In the genomic region with DNA sequence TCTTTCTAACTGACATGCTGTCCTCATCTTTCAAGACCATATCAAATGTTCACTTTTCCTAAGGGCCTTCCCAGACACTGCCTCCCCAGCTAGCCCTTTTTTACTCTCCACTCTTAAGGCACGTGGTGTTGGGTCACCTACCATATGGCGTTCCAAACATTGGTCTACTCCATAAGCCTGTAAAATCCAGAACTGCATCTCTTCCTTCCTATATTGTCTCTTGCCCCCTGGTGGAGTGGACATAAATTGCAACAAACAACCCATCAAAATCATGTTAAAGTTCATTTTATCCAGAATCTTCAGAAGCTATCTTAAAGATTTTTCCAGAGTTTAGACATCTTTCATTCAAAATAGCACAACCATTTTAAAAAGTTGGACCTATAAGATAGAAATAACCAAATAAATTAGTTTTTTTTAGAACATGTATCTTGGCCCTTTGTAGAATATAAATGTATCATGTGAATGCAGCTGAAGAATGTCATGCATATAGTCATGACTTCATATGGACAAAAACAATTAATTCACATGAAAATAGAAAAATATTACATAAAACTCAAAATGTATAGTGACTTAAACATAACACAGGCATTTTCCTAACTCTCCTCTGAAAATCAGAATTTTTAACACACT, we compare ENCODE assay signal across 8 cellular contexts.
DNase-seq lines count a peak whose midpoint lies in the region; ATAC-seq, FAIRE-seq and TF ChIP-seq lines count a peak whose summit lies in the region.

No MANE protein-coding gene starts in this region.

- no peaks in the 10 kb centered on the region for H3K36me3 Mint-ChIP-seq in activated CD4-positive, alpha-beta T cell treated with anti-CD3 and anti-CD28 coated beads for 36 hours (ENCODE audit: low read depth)

- CTCF ChIA-PET in activated CD4-positive, alpha-beta T cell treated with anti-CD3 and anti-CD28 coated beads for 36 hours (lab: Charles Lee) = interaction anchor here (0.6 kb wide), 1 partner anchor 70 kb away, joined by 4 read pairs; no protein-coding TSS in a partner anchor

- H3K4me1 ChIP-seq in right lobe of liver = no peaks in the 10 kb centered on the region

- no peaks in the 10 kb centered on the region for H3K36me3 ChIP-seq in WERI-Rb-1
- no peaks in the 10 kb centered on the region for H3K36me3 ChIP-seq in right lobe of liver

- H3K27me3 Mint-ChIP-seq in activated CD4-positive, alpha-beta T cell treated with anti-CD3 and anti-CD28 coated beads for 36 hours = no peaks in the 10 kb centered on the region
- no peaks in the 10 kb centered on the region for H3K27me3 Mint-ChIP-seq in stimulated activated naive CD8-positive, alpha-beta T cell treated with anti-CD3 and anti-CD28 coated beads, Interleukin-15, amount 100 ng/mL, for 72 hours

- POLR2A ChIA-PET in activated CD4-positive, alpha-beta T cell treated with anti-CD3 and anti-CD28 coated beads for 36 hours (lab: Charles Lee) = no interaction called here

- H3K9me3 ChIP-seq in WERI-Rb-1 (ENCODE audit: severe bottlenecking) (no peaks in the 10 kb centered on the region), right lobe of liver (no peaks in the 10 kb centered on the region)

- H3K27ac ChIP-seq in WERI-Rb-1 (no peak overlapping the region), right lobe of liver (no peak overlapping the region)

- no peak for TF ChIP-seq POLR2A in right lobe of liver (IDR thresholded peaks at IDR 0.05)

- TF ChIP-seq CTCF in WERI-Rb-1 (IDR thresholded peaks at IDR 0.05; ENCODE audit: low read depth, low read length) = peak; percentile 53
- TF ChIP-seq CTCF in right lobe of liver (IDR thresholded peaks at IDR 0.05) = peak; percentile 14 to 50 (median 48)

- DNase-seq in activated CD4-positive, alpha-beta T cell treated with anti-CD3 and anti-CD28 coated beads for 36 hours = peak; percentile 5
- DNase-seq in activated CD4-positive, alpha-beta T cell treated with anti-CD3 and anti-CD28 coated beads for 1 hour = no peak
- peak; percentile 3 for DNase-seq in HuH-7 (ENCODE audit: low spot score)
- peak; percentile 42 for DNase-seq in WERI-Rb-1
- DNase-seq in right lobe of liver = no peak
- DNase-seq in stimulated activated naive CD8-positive, alpha-beta T cell treated with anti-CD3 and anti-CD28 coated beads, Interleukin-15, amount 100 ng/mL, for 72 hours = no peak
- DNase-seq in frontal cortex (ENCODE audit: low spot score in 2 of 2) = no peak
- DNase-seq in NCI-H1048 (lab: John Stamatoyannopoulos, UW) = no peak

- no peak overlapping the region for H3K4me3 ChIP-seq in WERI-Rb-1 (ENCODE audit: low read depth, low read length)
- no peak overlapping the region for H3K4me3 ChIP-seq in right lobe of liver

- H3K27me3 ChIP-seq in WERI-Rb-1 (ENCODE audit: insufficient read depth, low read depth, severe bottlenecking) = no peaks in the 10 kb centered on the region
- no peaks in the 10 kb centered on the region for H3K27me3 ChIP-seq in right lobe of liver

- intact Hi-C loops in activated CD4-positive, alpha-beta T cell treated with anti-CD3 and anti-CD28 coated beads for 36 hours (cut with DNase I, micrococcal nuclease) = loop anchor here in 1 of 2 experiments (10.0 kb wide), 1 partner anchor 883 kb away; no protein-coding TSS in a partner anchor
- intact Hi-C loops in right lobe of liver (cut with DNase I) = no loop called here

- no peaks in the 10 kb centered on the region for H3K4me1 Mint-ChIP-seq in activated CD4-positive, alpha-beta T cell treated with anti-CD3 and anti-CD28 coated beads for 36 hours
- no peaks in the 10 kb centered on the region for H3K4me1 Mint-ChIP-seq in stimulated activated naive CD8-positive, alpha-beta T cell treated with anti-CD3 and anti-CD28 coated beads, Interleukin-15, amount 100 ng/mL, for 72 hours

- H3K27ac Mint-ChIP-seq in activated CD4-positive, alpha-beta T cell treated with anti-CD3 and anti-CD28 coated beads for 36 hours = no peak overlapping the region
- no peak overlapping the region for H3K27ac Mint-ChIP-seq in stimulated activated naive CD8-positive, alpha-beta T cell treated with anti-CD3 and anti-CD28 coated beads, Interleukin-15, amount 100 ng/mL, for 72 hours

- ATAC-seq in activated CD4-positive, alpha-beta T cell treated with anti-CD3 and anti-CD28 coated beads for 36 hours = no peak
- peak; percentile 33 to 51 (median 38) for ATAC-seq in right lobe of liver
- no peak for ATAC-seq in stimulated activated naive CD8-positive, alpha-beta T cell treated with anti-CD3 and anti-CD28 coated beads, Interleukin-15, amount 100 ng/mL, for 72 hours

- peaks cover 3% of the 10 kb centered on the region for H3K9me3 Mint-ChIP-seq in activated CD4-positive, alpha-beta T cell treated with anti-CD3 and anti-CD28 coated beads for 36 hours (ENCODE audit: low read depth)
- peaks cover 0 to 7% of the 10 kb centered on the region in 2 donors for H3K9me3 Mint-ChIP-seq in stimulated activated naive CD8-positive, alpha-beta T cell treated with anti-CD3 and anti-CD28 coated beads, Interleukin-15, amount 100 ng/mL, for 72 hours

- FAIRE-seq in frontal cortex (lab: Jason Lieb, UNC) = no peak

- 39% methylated on average over 2 of the region's 2 CpGs for WGBS in right lobe of liver (ENCODE audit: insufficient coverage, low coverage, low lambda C conversion rate, missing lambda C conversion rate)

- H3K4me3 Mint-ChIP-seq in activated CD4-positive, alpha-beta T cell treated with anti-CD3 and anti-CD28 coated beads for 36 hours = no peak overlapping the region
- H3K4me3 Mint-ChIP-seq in stimulated activated naive CD8-positive, alpha-beta T cell treated with anti-CD3 and anti-CD28 coated beads, Interleukin-15, amount 100 ng/mL, for 72 hours = no peak overlapping the region

Comparison
In these comparisons a context has a peak if more than half of its experiments do, and no peak if none do; other contexts are left out.
1. DNase-seq: peak in activated CD4-positive, alpha-beta T cell treated with anti-CD3 and anti-CD28 coated beads for 36 hours (single experiment), HuH-7 (single experiment) and WERI-Rb-1 (single experiment); none in activated CD4-positive, alpha-beta T cell treated with anti-CD3 and anti-CD28 coated beads for 1 hour (single experiment), right lobe of liver (0 of 3), stimulated activated naive CD8-positive, alpha-beta T cell treated with anti-CD3 and anti-CD28 coated beads, Interleukin-15, amount 100 ng/mL, for 72 hours (0 of 2), frontal cortex (0 of 2) and NCI-H1048 (single experiment).
2. ATAC-seq: peak in right lobe of liver (4 of 4); none in activated CD4-positive, alpha-beta T cell treated with anti-CD3 and anti-CD28 coated beads for 36 hours (single experiment) and stimulated activated naive CD8-positive, alpha-beta T cell treated with anti-CD3 and anti-CD28 coated beads, Interleukin-15, amount 100 ng/mL, for 72 hours (single experiment).